In the genomic region with DNA sequence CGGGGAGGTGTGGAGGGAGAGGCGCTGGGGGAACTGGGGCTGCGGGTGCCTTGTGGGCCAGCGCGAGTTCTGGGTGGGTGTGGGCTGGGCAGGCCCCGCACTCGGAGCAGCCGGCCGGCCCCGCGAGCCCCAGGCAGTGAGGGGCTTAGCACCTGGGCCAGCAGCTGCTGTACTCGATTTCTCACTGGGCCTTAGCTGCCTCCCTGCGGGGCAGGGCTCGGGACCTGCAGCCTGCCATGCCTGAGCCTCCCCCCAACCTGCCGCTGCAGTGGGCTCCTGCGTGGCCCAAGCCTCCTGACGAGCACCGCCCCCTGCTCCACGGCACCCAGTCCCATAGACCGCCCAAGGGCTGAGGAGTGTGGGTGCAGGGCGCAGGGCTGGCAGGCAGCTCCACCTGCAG, we compare ENCODE assay signal across 21 cellular contexts.
A peak's percentile ranks its signal among the peaks of the same experiment; 100 is the strongest.
DNase-seq lines count a peak whose midpoint lies in the region; ATAC-seq, FAIRE-seq and TF ChIP-seq lines count a peak whose summit lies in the region.
"Had no signal": no experiment of that assay in that cellular context is flagged by ENCODE, and none has a peak within 500 bp of the region (broad histone marks: within the 10 kb centered on the region; RNA-seq: fewer than 3 reads in every experiment).

No MANE protein-coding gene starts in this region.

- H3K4me1 ChIP-seq in heart right ventricle (no peaks in the 10 kb centered on the region), kidney (ENCODE audit: control insufficient read depth in 1 of 2, insufficient read depth in 1 of 2, low read depth in 1 of 2, low read length in 2 of 2) (no peaks in the 10 kb centered on the region), spleen (no peaks in the 10 kb centered on the region)
- H3K4me1 ChIP-seq: BE2C, BLaER1 had no signal

- whole genome bisulfite sequencing in heart right ventricle, 2 donors, result 93 to 95% methylated on average over 21 of the region's 21 CpGs
- 91 to 97% (median 92%) methylated on average over 18 to 21 of the region's 21 CpGs for WGBS in spleen, 5 donors

- H3K9me3 ChIP-seq in heart right ventricle, result no peaks in the 10 kb centered on the region
- no peaks in the 10 kb centered on the region for H3K9me3 ChIP-seq in kidney (ENCODE audit: control insufficient read depth in 1 of 2, low read length in 2 of 2)
- H3K9me3 ChIP-seq in spleen, result peaks cover 0 to 11% (median 2%) of the 10 kb centered on the region in 8 donors
- H3K9me3 ChIP-seq: A549, BE2C, Caco-2 had no signal

- ATAC-seq in Right ventricle myocardium superior (ENCODE audit: poor library complexity) (no peak), heart right ventricle (no peak), omental fat pad (ENCODE audit: low FRiP score) (no peak)
- ATAC-seq: A549; CD8-positive, alpha-beta T cell had no signal

- H3K4me3 ChIP-seq in heart right ventricle (no peak overlapping the region), kidney (ENCODE audit: low read length in 2 of 2) (no peak overlapping the region), spleen (no peak overlapping the region)
- H3K4me3 ChIP-seq: A549, BLaER1 had no signal

- TF ChIP-seq POLR2A in spleen (IDR thresholded peaks at IDR 0.05), result no peak

- H3K36me3 ChIP-seq in heart right ventricle (no peaks in the 10 kb centered on the region), kidney (ENCODE audit: control insufficient read depth in 1 of 2, insufficient read depth in 2 of 2, low read length in 2 of 2) (no peaks in the 10 kb centered on the region), spleen (no peaks in the 10 kb centered on the region)
- H3K36me3 ChIP-seq: BE2C, BLaER1 had no signal

- TF ChIP-seq CTCF in heart right ventricle (IDR thresholded peaks at IDR 0.05), result no peak
- TF ChIP-seq CTCF in kidney (IDR thresholded peaks at IDR 0.05; ENCODE audit: borderline replicate concordance, extremely low read depth, insufficient read depth), result no peak
- TF ChIP-seq CTCF in spleen (IDR thresholded peaks at IDR 0.05 in 8 of 11, conservative IDR thresholded peaks at IDR 0.05 in 3 of 11), result no peak
- TF ChIP-seq CTCF in omental fat pad (IDR thresholded peaks at IDR 0.05), result no peak

- no peak for FAIRE-seq in kidney (lab: Jason Lieb, UNC)
- FAIRE-seq: A549, D721Med, G401.6, GM12891, GM19239 had no signal

- H3K27ac ChIP-seq in heart right ventricle (no peak overlapping the region), kidney (ENCODE audit: low read depth in 2 of 2, low read length in 2 of 2) (no peak overlapping the region), spleen (no peak overlapping the region)
- H3K27ac ChIP-seq: 22Rv1, A549, BLaER1 had no signal

- no peak overlapping the region for H3K9ac ChIP-seq in kidney (ENCODE audit: low read length in 2 of 2)
- H3K9ac ChIP-seq: BLaER1 had no signal

- intact Hi-C loops in Right ventricle myocardium superior (cut with DNase I) (no loop called here), heart right ventricle (cut with DNase I) (no loop called here), kidney (cut with DNase I) (no loop called here), spleen (cut with DNase I; ENCODE audit: low total_unique reads) (no loop called here)

- no peaks in the 10 kb centered on the region for H3K27me3 ChIP-seq in heart right ventricle
- H3K27me3 ChIP-seq in spleen (replicated peaks in 1 of 7), result no peaks in the 10 kb centered on the region
- H3K27me3 ChIP-seq: BE2C, BLaER1 had no signal

- DNase-seq in Right ventricle myocardium superior, result peak; percentile 17
- no peak for DNase-seq in heart right ventricle
- peak; percentile 45 for DNase-seq in kidney
- peak; percentile 58 for DNase-seq in spleen
- no peak for DNase-seq in omental fat pad (ENCODE audit: low spot score)
- no peak for DNase-seq in germinal center (ENCODE audit: low spot score)
- DNase-seq: BE2C; C1 segment of cervical spinal cord; Caco-2; Calu3; CD4-positive, CD25-positive, alpha-beta regulatory T cell; CD8-positive, alpha-beta T cell; DMS79 treated with DMSO at 0.1 percent for 48 hours; GF-D8 had no signal

Comparison
In these comparisons a context has a peak if more than half of its experiments do, and no peak if none do; other contexts are left out.
1. DNase-seq: peak in Right ventricle myocardium superior (single experiment), kidney (single experiment) and spleen (single experiment); none in heart right ventricle (0 of 2), omental fat pad (single experiment) and germinal center (single experiment).